ENCODE assay signal across 8 cellular contexts in genomic region chr16:30526137-30526822, GRCh38. TPM values are rescaled to one million over a fixed set of nuclear protein-coding genes. Genes with fewer than 3 reads are reported as not detected.
A peak's percentile ranks its signal among the peaks of the same experiment; 100 is the strongest.
DNase-seq lines count a peak whose midpoint lies in the region; ATAC-seq and TF ChIP-seq lines count a peak whose summit lies in the region.

TSS of gene ZNF768 (minus strand) at chr16:30526566. CDS start at chr16:30526413, 153 bp downstream.

- H3K4me3 ChIP-seq in SJCRH30 (peak within 1 kb of the TSS; percentile 92), mammary epithelial cell (replicated peaks in 1 of 3; ENCODE audit: insufficient read depth in 1 of 3, low read depth in 2 of 3, low read length in 3 of 3) (peak within 1 kb of the TSS; percentile 65 to 96 (median 90)), skeletal muscle satellite cell (ENCODE audit: low read length) (peak within 1 kb of the TSS; percentile 100)

- dilution Hi-C loops in mammary epithelial cell (cut with HindIII; ENCODE audit: low sequenced_read_pairs): no loop called here

- H3K79me2 ChIP-seq in mammary epithelial cell (ENCODE audit: insufficient read depth, low read length): peaks cover 4% of the 10 kb centered on the region

- H4K20me1 ChIP-seq in mammary epithelial cell (ENCODE audit: insufficient read depth, low read length): no peaks in the 10 kb centered on the region

- intact Hi-C loops in mammary epithelial cell (cut with micrococcal nuclease): loop anchor here (2.0 kb wide), 2 partner anchors 35 to 73 kb away; no protein-coding TSS in a partner anchor

- H3K4me2 ChIP-seq in mammary epithelial cell (ENCODE audit: insufficient read depth, low read depth, low read length): peak within 1 kb of the TSS; percentile 97
- peak within 1 kb of the TSS; percentile 100 for H3K4me2 ChIP-seq in skeletal muscle satellite cell (ENCODE audit: low read length)

- TF ChIP-seq CTCF in GM13976 (IDR thresholded peaks at IDR 0.05; ENCODE audit: borderline replicate concordance, control extremely low read depth, extremely low read depth, insufficient read depth, missing control alignments) (no peak), mammary epithelial cell (conservative IDR thresholded peaks at IDR 0.05 in 1 of 2, IDR thresholded peaks at IDR 0.05 in 1 of 2; ENCODE audit: extremely low read depth in 1 of 2, insufficient read depth in 1 of 2, low read depth in 1 of 2, low read length in 2 of 2) (no peak)

- in situ Hi-C loops in GM13976 (cut with MboI; ENCODE audit: low sequenced_read_pairs, unreplicated experiment): loop anchor here (10.0 kb wide), 1 partner anchor 91 kb away; the partner anchor contains the start of gene DCTPP1
- in situ Hi-C loops in mammary epithelial cell (cut with MboI; ENCODE audit: low sequenced_read_pairs in 2 of 2): no loop called here

- BruUV-seq in mammary epithelial cell (replicated peaks; lab: Mats Ljungman, UMichigan): no TSS peak

- peak within 1 kb of the TSS; percentile 91 for H3K9ac ChIP-seq in mammary epithelial cell (ENCODE audit: insufficient read depth, low read length)
- H3K9ac ChIP-seq in skeletal muscle satellite cell (ENCODE audit: low read depth, low read length): peak within 1 kb of the TSS; percentile 99

- H3K27me3 ChIP-seq in SJCRH30 (no peaks in the 10 kb centered on the region), mammary epithelial cell (ENCODE audit: insufficient read depth, low read length) (no peaks in the 10 kb centered on the region), skeletal muscle satellite cell (ENCODE audit: control insufficient read depth, insufficient read depth, low read length) (no peaks in the 10 kb centered on the region)

- peak within 1 kb of the TSS; percentile 93 for H3K27ac ChIP-seq in SJCRH30
- H3K27ac ChIP-seq in mammary epithelial cell (ENCODE audit: insufficient read depth, low read depth, low read length): peak within 1 kb of the TSS; percentile 88

- H3K9me3 ChIP-seq in SJCRH30 (replicated peaks): no peaks in the 10 kb centered on the region
- H3K9me3 ChIP-seq in mammary epithelial cell (replicated peaks; ENCODE audit: insufficient read depth, low read length): no peaks in the 10 kb centered on the region
- H3K9me3 ChIP-seq in skeletal muscle satellite cell (replicated peaks; ENCODE audit: low read length): no peaks in the 10 kb centered on the region

- H3K4me1 ChIP-seq in SJCRH30 (peaks cover 4% of the 10 kb centered on the region; the same call in 1 of the 2 replicates), mammary epithelial cell (ENCODE audit: insufficient read depth, low read length) (peaks cover 18% of the 10 kb centered on the region), skeletal muscle satellite cell (ENCODE audit: control insufficient read depth, insufficient read depth, low read length) (peaks cover 12% of the 10 kb centered on the region)

- CTCF ChIA-PET in mammary epithelial cell (lab: Charles Lee; ENCODE audit: low non-redundant PET): no interaction called here

- peaks cover 7% of the 10 kb centered on the region; the same call in 1 of the 2 replicates for H3K36me3 ChIP-seq in SJCRH30
- no peaks in the 10 kb centered on the region for H3K36me3 ChIP-seq in mammary epithelial cell (ENCODE audit: insufficient read depth, low read length)
- peaks cover 18% of the 10 kb centered on the region for H3K36me3 ChIP-seq in skeletal muscle satellite cell (ENCODE audit: insufficient read depth, low read length)

- H2AFZ ChIP-seq in mammary epithelial cell (ENCODE audit: low read depth, low read length): peak within 1 kb of the TSS; percentile 96

- 5% methylated on average over 12 of the region's 73 CpGs for WGBS in mammary epithelial cell (ENCODE audit: low coverage, missing lambda C conversion rate)

- DNase-seq in A172 (ENCODE audit: low spot score) (peak; percentile 22), GM13976 (ENCODE audit: low spot score) (peak; percentile 88), SJCRH30 (peak; percentile 50 to 56), mammary epithelial cell (peak; percentile 12), inferior parietal cortex (ENCODE audit: extremely low spot score) (peak; percentile 7), NCI-H2081 treated with DMSO at 0.1 percent for 48 hours (lab: John Stamatoyannopoulos, UW) (no peak)

- ATAC-seq in HG02981 (IDR thresholded peaks at IDR 0.05; ENCODE audit: unreplicated experiment): peak; percentile 19

RNA-seq across cellular contexts. Expression of gene ZNF768, which starts in this region (rescaled TPM):
- 43.7 and 61.6 TPM in 2 replicates for total RNA-seq in A172 (2014; rRNA removed; shearing (Covaris generic))
- 59.7 and 62.5 TPM in 2 replicates for total RNA-seq in SJCRH30 (2014; rRNA removed; shearing (Covaris generic))
- 10 to 100 TPM; 30.5 to 40.7 TPM for total RNA-seq in mammary epithelial cell
- polyA plus RNA-seq in mammary epithelial cell: 18.5 TPM
- 13.4 TPM for polyA minus RNA-seq in mammary epithelial cell
- total RNA-seq in skeletal muscle satellite cell (2012; rRNA removed): 15.7 and 17.7 TPM in 2 replicates
